In genomic region chr6:4941782-4942672, GRCh38 we compare ENCODE assay signal across 8 cellular contexts.
DNase-seq lines count a peak whose midpoint lies in the region; ATAC-seq and TF ChIP-seq lines count a peak whose summit lies in the region.

No MANE protein-coding gene starts in this region.

- CTCF ChIA-PET in GM10248 (lab: Yijun Ruan, JAX), result interaction anchor here (0.6 to 1.5 kb wide), 5 partner anchors 9 to 62 kb away, joined by 3 to 4 read pairs (median 3); partner anchors contain the start of gene RPP40

- POLR2A ChIA-PET in GM10248 (lab: Yijun Ruan, JAX), result no interaction called here

- peaks cover 9% of the 10 kb centered on the region for H3K36me3 Mint-ChIP-seq in activated T-helper 1 cell treated with anti-CD3 and anti-CD28 coated beads, Interleukin-12 subunit alpha, Interleukin-12 subunit beta, Interleukin-2, Interleukin-4 antibody, amounts not matched to agents 30 ng/mL and 10 ng/mL and 1 ng/mL, durations not matched to agents 14 hours and 24 hours and 36 hours (ENCODE audit: low read depth)

- H3K27ac Mint-ChIP-seq in activated T-helper 1 cell treated with anti-CD3 and anti-CD28 coated beads, Interleukin-12 subunit alpha, Interleukin-12 subunit beta, Interleukin-2, Interleukin-4 antibody, amounts not matched to agents 30 ng/mL and 10 ng/mL and 1 ng/mL, durations not matched to agents 14 hours and 24 hours and 36 hours, result peak overlapping the region; percentile 20

- peak; percentile 52 for DNase-seq in GM10248 (ENCODE audit: extremely low spot score)
- peak; percentile 11 to 65 for DNase-seq in NCI-H446 (lab: John Stamatoyannopoulos, UW)
- peak; percentile 26 for DNase-seq in activated T-helper 1 cell treated with anti-CD3 and anti-CD28 coated beads, Interleukin-12 subunit alpha, Interleukin-12 subunit beta, Interleukin-2, Interleukin-4 antibody, amounts not matched to agents 30 ng/mL and 10 ng/mL and 1 ng/mL, durations not matched to agents 14 hours and 24 hours and 36 hours (ENCODE audit: low spot score)
- DNase-seq in right cardiac atrium, result no peak
- peak; percentile 73 for DNase-seq in stimulated activated CD4-positive, alpha-beta T cell treated with anti-CD3 and anti-CD28 coated beads, Interleukin-1b, Interleukin-23, amount 100 ng/mL, for 48 hours
- no peak for DNase-seq in ureter (ENCODE audit: low spot score)
- DNase-seq in NCI-H1930 (lab: John Stamatoyannopoulos, UW), result no peak

- no peaks in the 10 kb centered on the region for H3K27me3 ChIP-seq in right cardiac atrium (ENCODE audit: control insufficient read depth, insufficient read depth)

- no peak overlapping the region for H3K27ac ChIP-seq in right cardiac atrium (ENCODE audit: low read length)

- intact Hi-C loops in activated T-helper 1 cell treated with anti-CD3 and anti-CD28 coated beads, Interleukin-12 subunit alpha, Interleukin-12 subunit beta, Interleukin-2, Interleukin-4 antibody, amounts not matched to agents 30 ng/mL and 10 ng/mL and 1 ng/mL, durations not matched to agents 14 hours and 24 hours and 36 hours (cut with micrococcal nuclease), result loop anchor here (1.0 to 2.0 kb wide), 3 partner anchors 61 to 165 kb away; partner anchors contain the start of gene CDYL
- intact Hi-C loops in right cardiac atrium (cut with DNase I), result no loop called here

- ATAC-seq in HG02610 (IDR thresholded peaks at IDR 0.05; ENCODE audit: unreplicated experiment) (peak; percentile 73), right cardiac atrium (peak; percentile 71 to 82)

- peak overlapping the region; percentile 4 for H3K4me3 Mint-ChIP-seq in activated T-helper 1 cell treated with anti-CD3 and anti-CD28 coated beads, Interleukin-12 subunit alpha, Interleukin-12 subunit beta, Interleukin-2, Interleukin-4 antibody, amounts not matched to agents 30 ng/mL and 10 ng/mL and 1 ng/mL, durations not matched to agents 14 hours and 24 hours and 36 hours

- H3K27me3 Mint-ChIP-seq in activated T-helper 1 cell treated with anti-CD3 and anti-CD28 coated beads, Interleukin-12 subunit alpha, Interleukin-12 subunit beta, Interleukin-2, Interleukin-4 antibody, amounts not matched to agents 30 ng/mL and 10 ng/mL and 1 ng/mL, durations not matched to agents 14 hours and 24 hours and 36 hours (ENCODE audit: insufficient read depth), result no peaks in the 10 kb centered on the region

- WGBS in right cardiac atrium, result 40% methylated on average over 6 of the region's 6 CpGs

- H3K9me3 Mint-ChIP-seq in activated T-helper 1 cell treated with anti-CD3 and anti-CD28 coated beads, Interleukin-12 subunit alpha, Interleukin-12 subunit beta, Interleukin-2, Interleukin-4 antibody, amounts not matched to agents 30 ng/mL and 10 ng/mL and 1 ng/mL, durations not matched to agents 14 hours and 24 hours and 36 hours, result no peaks in the 10 kb centered on the region

- peaks cover 4% of the 10 kb centered on the region for H3K4me1 ChIP-seq in right cardiac atrium (ENCODE audit: control insufficient read depth, insufficient read depth, low read length)

- H3K4me1 Mint-ChIP-seq in activated T-helper 1 cell treated with anti-CD3 and anti-CD28 coated beads, Interleukin-12 subunit alpha, Interleukin-12 subunit beta, Interleukin-2, Interleukin-4 antibody, amounts not matched to agents 30 ng/mL and 10 ng/mL and 1 ng/mL, durations not matched to agents 14 hours and 24 hours and 36 hours (ENCODE audit: low read depth), result peaks cover 44% of the 10 kb centered on the region

- TF ChIP-seq CTCF in GM10248 (IDR thresholded peaks at IDR 0.05; ENCODE audit: control extremely low read depth, extremely low read depth, low read depth, missing control alignments), result no peak

- H3K4me3 ChIP-seq in right cardiac atrium (ENCODE audit: low read length), result no peak overlapping the region

- H3K9me3 ChIP-seq in right cardiac atrium (ENCODE audit: control insufficient read depth, low read length), result no peaks in the 10 kb centered on the region

Comparison
In these comparisons a context has a peak if more than half of its experiments do, and no peak if none do; other contexts are left out.
1. DNase-seq: peak in GM10248 (single experiment), NCI-H446 (2 of 2), activated T-helper 1 cell treated with anti-CD3 and anti-CD28 coated beads, Interleukin-12 subunit alpha, Interleukin-12 subunit beta, Interleukin-2, Interleukin-4 antibody, amounts not matched to agents 30 ng/mL and 10 ng/mL and 1 ng/mL, durations not matched to agents 14 hours and 24 hours and 36 hours (single experiment) and stimulated activated CD4-positive, alpha-beta T cell treated with anti-CD3 and anti-CD28 coated beads, Interleukin-1b, Interleukin-23, amount 100 ng/mL, for 48 hours (single experiment); none in right cardiac atrium (0 of 3), ureter (single experiment) and NCI-H1930 (0 of 2).